ENCODE assay signal across 18 cellular contexts in the genomic region with DNA sequence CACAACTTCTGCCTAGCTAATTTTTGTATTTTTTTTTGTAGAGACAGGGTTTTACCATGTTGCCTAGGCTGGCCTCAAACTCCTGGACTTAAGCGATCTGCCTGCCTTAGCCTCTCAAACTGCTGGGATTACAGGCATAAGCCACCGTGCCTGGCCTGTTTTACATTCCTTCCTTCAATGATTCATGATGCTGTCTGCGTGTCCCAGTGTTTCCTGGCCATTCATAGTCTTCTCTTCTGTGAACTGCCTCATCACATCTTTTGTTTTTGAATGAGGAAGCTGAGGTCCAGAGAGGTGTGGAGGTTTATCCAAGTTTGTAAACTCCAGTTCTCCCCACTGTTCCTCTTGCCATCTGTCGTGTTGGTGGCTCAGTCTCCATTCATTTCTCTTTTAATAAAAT.
A peak's percentile ranks its signal among the peaks of the same experiment; 100 is the strongest.
DNase-seq lines count a peak whose midpoint lies in the region; FAIRE-seq and TF ChIP-seq lines count a peak whose summit lies in the region.
"Had no signal": no experiment of that assay in that cellular context is flagged by ENCODE, and none has a peak within 500 bp of the region (broad histone marks: within the 10 kb centered on the region; RNA-seq: fewer than 3 reads in every experiment).

No MANE protein-coding gene starts in this region.

- CTCF ChIA-PET in CD8-positive, alpha-beta memory T cell (lab: Charles Lee), result interaction anchor here (1.3 kb wide), 1 partner anchor 19 kb away, joined by 3 read pairs; no protein-coding TSS in a partner anchor

- no peak overlapping the region for H2BK12ac ChIP-seq in mesenchymal stem cell (ENCODE audit: low read length in 2 of 2)

- peaks cover 0 to 3% (median 0%) of the 10 kb centered on the region in 3 donors for H3K36me3 Mint-ChIP-seq in CD8-positive, alpha-beta memory T cell

- H3K9me3 ChIP-seq in breast epithelium (no peaks in the 10 kb centered on the region), mesenchymal stem cell (ENCODE audit: control insufficient read depth, low read length) (no peaks in the 10 kb centered on the region), small intestine (ENCODE audit: control insufficient read depth, low read depth) (no peaks in the 10 kb centered on the region)
- H3K9me3 ChIP-seq in CD8-positive, alpha-beta memory T cell (ENCODE audit: low read length), result no peaks in the 10 kb centered on the region
- H3K9me3 ChIP-seq: ascending aorta, right lobe of liver, SJCRH30 had no signal

- no peak overlapping the region for H3K4ac ChIP-seq in mesenchymal stem cell (ENCODE audit: low read depth in 1 of 2, low read length in 2 of 2)

- POLR2A ChIA-PET in CD8-positive, alpha-beta memory T cell (lab: Charles Lee), result interaction anchor here (0.6 kb wide), 1 partner anchor 182 kb away, joined by 3 read pairs; no protein-coding TSS in a partner anchor

- H3K4me1 ChIP-seq in breast epithelium (peaks cover 0 to 8% of the 10 kb centered on the region in 2 donors), mesenchymal stem cell (ENCODE audit: control insufficient read depth, insufficient read depth, low read depth, low read length) (peaks cover 4% of the 10 kb centered on the region), small intestine (ENCODE audit: control insufficient read depth in 2 of 2, insufficient read depth in 1 of 2, low read depth in 1 of 2, low read length in 1 of 2) (no peaks in the 10 kb centered on the region)
- H3K4me1 ChIP-seq in CD8-positive, alpha-beta memory T cell (ENCODE audit: insufficient read depth, low read length), result peaks cover 14% of the 10 kb centered on the region
- H3K4me1 ChIP-seq: ascending aorta had no signal

- peaks cover 2 to 11% of the 10 kb centered on the region in 2 donors for H3K27me3 Mint-ChIP-seq in CD8-positive, alpha-beta memory T cell

- no peak overlapping the region for H3K4me3 Mint-ChIP-seq in CD8-positive, alpha-beta memory T cell

- H3K18ac ChIP-seq in mesenchymal stem cell (ENCODE audit: low read depth in 1 of 2, low read length in 2 of 2), result no peak overlapping the region

- H3K9me3 Mint-ChIP-seq in CD8-positive, alpha-beta memory T cell, result no peaks in the 10 kb centered on the region

- no peak overlapping the region for H3K14ac ChIP-seq in mesenchymal stem cell (ENCODE audit: low read length in 2 of 2)

- no peak overlapping the region for H2AFZ ChIP-seq in mesenchymal stem cell (ENCODE audit: low read depth, low read length)

- no peak overlapping the region for H4K91ac ChIP-seq in mesenchymal stem cell (ENCODE audit: low read length)

- no peak overlapping the region for H2BK15ac ChIP-seq in mesenchymal stem cell (ENCODE audit: low read depth, poor library complexity, severe bottlenecking)

- TF ChIP-seq CTCF in AG10803 (conservative IDR thresholded peaks at IDR 0.05; ENCODE audit: low read length) (no peak), breast epithelium (IDR thresholded peaks at IDR 0.05) (no peak)

- no peak overlapping the region for H2AK5ac ChIP-seq in mesenchymal stem cell (ENCODE audit: low read length, severe bottlenecking)

- H4K8ac ChIP-seq in mesenchymal stem cell (ENCODE audit: low read length), result no peak overlapping the region

- no peak overlapping the region for H2BK120ac ChIP-seq in mesenchymal stem cell (ENCODE audit: low read depth, low read length)

- H3K4me1 Mint-ChIP-seq in CD8-positive, alpha-beta memory T cell, result peaks cover 22 to 34% (median 29%) of the 10 kb centered on the region in 3 donors

- H3K23ac ChIP-seq in mesenchymal stem cell (ENCODE audit: low read length in 2 of 2), result no peak overlapping the region

- H3K79me1 ChIP-seq in mesenchymal stem cell (replicated peaks; ENCODE audit: low read length, poor library complexity, severe bottlenecking), result no peaks in the 10 kb centered on the region

- FAIRE-seq in HTR-8/SVneo (lab: Jason Lieb, UNC), result no peak
- no peak for FAIRE-seq in small intestine (lab: Jason Lieb, UNC)
- FAIRE-seq: endometrium, islet of Langerhans had no signal

- no peak overlapping the region for H3K27ac Mint-ChIP-seq in CD8-positive, alpha-beta memory T cell

- peak overlapping the region; percentile 58 for H3K9ac ChIP-seq in mesenchymal stem cell (ENCODE audit: low read length)

- no peak overlapping the region for H2BK5ac ChIP-seq in mesenchymal stem cell (ENCODE audit: low read depth, low read length, poor library complexity, severe bottlenecking)

- H3K36me3 ChIP-seq in breast epithelium (no peaks in the 10 kb centered on the region), mesenchymal stem cell (ENCODE audit: control insufficient read depth in 1 of 2, insufficient read depth in 2 of 2, low read depth in 1 of 2, low read length in 2 of 2) (no peaks in the 10 kb centered on the region), small intestine (ENCODE audit: control insufficient read depth in 2 of 2, insufficient read depth in 2 of 2, low read length in 2 of 2) (no peaks in the 10 kb centered on the region)
- no peaks in the 10 kb centered on the region for H3K36me3 ChIP-seq in CD8-positive, alpha-beta memory T cell (ENCODE audit: insufficient read depth, low read length)
- H3K36me3 ChIP-seq: ascending aorta, right lobe of liver, SJCRH30 had no signal

- WGBS in mesenchymal stem cell, result 60% methylated on average over 3 of the region's 4 CpGs
- WGBS in small intestine, 3 donors, result 58 to 78% (median 67%) methylated on average over 4 of the region's 4 CpGs

- no peak overlapping the region for H3K4me2 ChIP-seq in mesenchymal stem cell (ENCODE audit: low read length, poor library complexity, severe bottlenecking)

- H3K4me3 ChIP-seq in AG10803 (ENCODE audit: low read length) (no peak overlapping the region), breast epithelium (no peak overlapping the region), mesenchymal stem cell (ENCODE audit: insufficient read depth in 1 of 2, low read depth in 1 of 2, low read length in 2 of 2) (no peak overlapping the region), small intestine (ENCODE audit: low read depth in 1 of 2, low read length in 2 of 2) (no peak overlapping the region)
- H3K4me3 ChIP-seq in CD8-positive, alpha-beta memory T cell (ENCODE audit: low read length), result no peak overlapping the region
- H3K4me3 ChIP-seq: ascending aorta, right lobe of liver, SJCRH30 had no signal

- H3K27ac ChIP-seq in breast epithelium, result peak overlapping the region; percentile 89 to 95
- H3K27ac ChIP-seq in mesenchymal stem cell (ENCODE audit: low read length, poor library complexity, severe bottlenecking), result no peak overlapping the region
- H3K27ac ChIP-seq in small intestine (ENCODE audit: low read depth in 1 of 2, low read length in 1 of 2), result no peak overlapping the region
- no peak overlapping the region for H3K27ac ChIP-seq in CD8-positive, alpha-beta memory T cell (ENCODE audit: low read depth, low read length)
- no peak overlapping the region for H3K27ac ChIP-seq in substantia nigra (ENCODE audit: low read depth, low read length, poor library complexity, severe bottlenecking)
- H3K27ac ChIP-seq: ascending aorta, C4-2B, right lobe of liver, SJCRH30, VCaP had no signal

- TF ChIP-seq POLR2A in breast epithelium (IDR thresholded peaks at IDR 0.05), result no peak

- DNase-seq in AG10803 (ENCODE audit: low read depth) (peak; percentile 85), HTR-8/SVneo (ENCODE audit: insufficient read length, low spot score) (peak; percentile 51), breast epithelium (ENCODE audit: low spot score in 2 of 2) (no peak), mesenchymal stem cell (peak; percentile 35), DMS53 (lab: John Stamatoyannopoulos, UW) (no peak), small intestine (no peak), substantia nigra (lab: John Stamatoyannopoulos, UW) (no peak)
- DNase-seq in CD8-positive, alpha-beta memory T cell, result no peak
- DNase-seq: activated T-cell treated with anti-CD3 and anti-CD28 coated beads for 4 hours, NCI-H1105, NCI-H524 treated with DMSO at 0.1 percent for 48 hours, right lobe of liver, SJCRH30 had no signal

- intact Hi-C loops in breast epithelium (cut with DNase I; ENCODE audit: low total_unique reads), result no loop called here

- no peaks in the 10 kb centered on the region for H3K27me3 ChIP-seq in breast epithelium
- H3K27me3 ChIP-seq in mesenchymal stem cell (ENCODE audit: control insufficient read depth in 1 of 2, insufficient read depth in 1 of 2, low read length in 2 of 2), result peaks cover 3 to 15% of the 10 kb centered on the region in 2 experiments
- peaks cover 0 to 2% of the 10 kb centered on the region in 2 donors for H3K27me3 ChIP-seq in small intestine (ENCODE audit: control insufficient read depth in 2 of 2, insufficient read depth in 2 of 2, low read length in 2 of 2)
- peaks cover 5% of the 10 kb centered on the region for H3K27me3 ChIP-seq in CD8-positive, alpha-beta memory T cell (ENCODE audit: insufficient read depth, low read length, poor library complexity, severe bottlenecking)
- H3K27me3 ChIP-seq: ascending aorta, right lobe of liver, SJCRH30 had no signal

Comparison
In these comparisons a context has a peak if more than half of its experiments do, and no peak if none do; other contexts are left out.
1. DNase-seq: peak in AG10803 (single experiment), HTR-8/SVneo (single experiment) and mesenchymal stem cell (single experiment); none in breast epithelium (0 of 2), DMS53 (single experiment), small intestine (single experiment), CD8-positive, alpha-beta memory T cell (0 of 5) and substantia nigra (0 of 49).
2. H3K27ac ChIP-seq: peak in breast epithelium (2 of 2); none in mesenchymal stem cell (single experiment), small intestine (0 of 2), CD8-positive, alpha-beta memory T cell (single experiment) and substantia nigra (single experiment).